Comparison of ENCODE assay signal across 8 cellular contexts in genomic region chr6:39088331-39088730, GRCh38. TPM values are rescaled to one million over a fixed set of nuclear protein-coding genes. Genes with fewer than 3 reads are reported as not detected.
DNase-seq lines count a peak whose midpoint lies in the region; ATAC-seq, FAIRE-seq and TF ChIP-seq lines count a peak whose summit lies in the region.

No MANE protein-coding gene starts in this region.

- FAIRE-seq in pancreas (lab: Jason Lieb, UNC): no peak

- H3K27ac ChIP-seq in Panc1 (ENCODE audit: low read length): no peak overlapping the region
- H3K27ac ChIP-seq in pancreas: no peak overlapping the region

- H3K27ac Mint-ChIP-seq in activated T-cell treated with anti-CD3 and anti-CD28 coated beads, Interleukin-2, amount 50 U/mL, for 72 hours: no peak overlapping the region

- H3K36me3 Mint-ChIP-seq in activated T-cell treated with anti-CD3 and anti-CD28 coated beads, Interleukin-2, amount 50 U/mL, for 72 hours (ENCODE audit: insufficient read depth in 2 of 2): no peaks in the 10 kb centered on the region
- H3K36me3 Mint-ChIP-seq in activated T-cell treated with anti-CD3 and anti-CD28 coated beads, Interleukin-2, amount 50 U/mL, for 4 hours (ENCODE audit: insufficient read depth): peaks cover 3% of the 10 kb centered on the region

- H3K4me1 ChIP-seq in Panc1 (ENCODE audit: control insufficient read depth, insufficient read depth, low read length) (no peaks in the 10 kb centered on the region), pancreas (peaks cover 0 to 3% (median 0%) of the 10 kb centered on the region in 3 donors)

- H3K9me3 Mint-ChIP-seq in activated T-cell treated with anti-CD3 and anti-CD28 coated beads, Interleukin-2, amount 50 U/mL, for 72 hours: no peaks in the 10 kb centered on the region
- no peaks in the 10 kb centered on the region for H3K9me3 Mint-ChIP-seq in activated T-cell treated with anti-CD3 and anti-CD28 coated beads, Interleukin-2, amount 50 U/mL, for 4 hours

- H3K27me3 ChIP-seq in Panc1 (ENCODE audit: control insufficient read depth, insufficient read depth, low read length) (peaks cover 41% of the 10 kb centered on the region), pancreas (no peaks in the 10 kb centered on the region)

- no peak overlapping the region for H3K4me3 Mint-ChIP-seq in activated T-cell treated with anti-CD3 and anti-CD28 coated beads, Interleukin-2, amount 50 U/mL, for 72 hours
- no peak overlapping the region for H3K4me3 Mint-ChIP-seq in activated T-cell treated with anti-CD3 and anti-CD28 coated beads, Interleukin-2, amount 50 U/mL, for 4 hours

- no peak for ATAC-seq in activated T-cell treated with anti-CD3 and anti-CD28 coated beads, Interleukin-2, amount 50 U/mL, for 72 hours (replicated peaks in 1 of 2)
- ATAC-seq in activated T-cell treated with anti-CD3 and anti-CD28 coated beads, Interleukin-2, amount 50 U/mL, for 4 hours: no peak
- peak; percentile 66; the same call in 1 of the 2 replicates for ATAC-seq in Panc1
- peak in 3 of 4 donors; percentile 71 to 82 (median 75) for ATAC-seq in pancreas
- no peak for ATAC-seq in esophagus mucosa

- peak; percentile 15 to 19 for DNase-seq in activated T-cell treated with anti-CD3 and anti-CD28 coated beads, Interleukin-2, amount 50 U/mL, for 72 hours
- DNase-seq in activated T-cell treated with anti-CD3 and anti-CD28 coated beads, Interleukin-2, amount 50 U/mL, for 4 hours: no peak
- DNase-seq in Panc1 (ENCODE audit: low read depth, low spot score) (no peak), fibroblast of villous mesenchyme (ENCODE audit: low read depth) (peak; percentile 54), pancreas (peak in 2 of 6 donors; percentile 29 to 35), cerebellar nuclear complex (lab: John Stamatoyannopoulos, UW) (no peak), NCI-H1105 (lab: John Stamatoyannopoulos, UW) (no peak)

- no peaks in the 10 kb centered on the region for H3K9me3 ChIP-seq in Panc1 (ENCODE audit: control insufficient read depth, insufficient read depth, low read depth, low read length)
- H3K9me3 ChIP-seq in pancreas: no peaks in the 10 kb centered on the region

- in situ Hi-C loops in Panc1 (cut with HindIII; ENCODE audit: low pct_unique_long_range_greater_than_20kb, low sequenced_read_pairs): no loop called here

- H3K36me3 ChIP-seq in Panc1 (ENCODE audit: control insufficient read depth, insufficient read depth, low read length) (no peaks in the 10 kb centered on the region), pancreas (no peaks in the 10 kb centered on the region)

- 43 to 51% methylated on average over 4 of the region's 4 CpGs for WGBS in pancreas, 2 donors

- intact Hi-C loops in Panc1 (cut with micrococcal nuclease; ENCODE audit: unreplicated experiment): no loop called here
- intact Hi-C loops in pancreas (cut with DNase I): no loop called here

- H3K27me3 Mint-ChIP-seq in activated T-cell treated with anti-CD3 and anti-CD28 coated beads, Interleukin-2, amount 50 U/mL, for 72 hours (ENCODE audit: low read depth): peaks cover 71% of the 10 kb centered on the region
- peaks cover 37% of the 10 kb centered on the region for H3K27me3 Mint-ChIP-seq in activated T-cell treated with anti-CD3 and anti-CD28 coated beads, Interleukin-2, amount 50 U/mL, for 4 hours (ENCODE audit: low read depth)

- TF ChIP-seq CTCF in Panc1 (IDR thresholded peaks at IDR 0.05): no peak
- peak; percentile 52 for TF ChIP-seq CTCF in fibroblast of villous mesenchyme (IDR thresholded peaks at IDR 0.05; ENCODE audit: insufficient read depth, low read depth, low read length)
- TF ChIP-seq CTCF in pancreas (IDR thresholded peaks at IDR 0.05): no peak

- BruUV-seq in Panc1 (replicated peaks; lab: Mats Ljungman, UMichigan): no TSS peak

- POLR2A ChIA-PET in Panc1 (lab: Charles Lee): no interaction called here

- H3K4me1 Mint-ChIP-seq in activated T-cell treated with anti-CD3 and anti-CD28 coated beads, Interleukin-2, amount 50 U/mL, for 72 hours (ENCODE audit: low read depth): peaks cover 35% of the 10 kb centered on the region
- peaks cover 5% of the 10 kb centered on the region for H3K4me1 Mint-ChIP-seq in activated T-cell treated with anti-CD3 and anti-CD28 coated beads, Interleukin-2, amount 50 U/mL, for 4 hours (ENCODE audit: low read depth)

- H3K4me3 ChIP-seq in Panc1 (ENCODE audit: low read depth in 2 of 2, low read length in 2 of 2): no peak overlapping the region
- H3K4me3 ChIP-seq in fibroblast of villous mesenchyme (ENCODE audit: low read depth, low read length): no peak overlapping the region
- no peak overlapping the region for H3K4me3 ChIP-seq in pancreas

- CTCF ChIA-PET in Panc1 (lab: Charles Lee): interaction anchor here (0.7 kb wide), 2 partner anchors 242 to 1254 kb away, joined by 4 to 11 read pairs; no protein-coding TSS in a partner anchor

RNA-seq across cellular contexts. Expression of gene SAYSD1, which starts 26.7 kb away (rescaled TPM):
- 10 to 100 TPM; 21.0 to 22.0 TPM for total RNA-seq in activated T-cell treated with anti-CD3 and anti-CD28 coated beads, Interleukin-2, amount 50 U/mL, for 72 hours
- 10 to 100 TPM; 13.6 to 15.4 (median 13.9) TPM for total RNA-seq in activated T-cell treated with anti-CD3 and anti-CD28 coated beads, Interleukin-2, amount 50 U/mL, for 4 hours
- total RNA-seq in Panc1 (2021; ENCODE audit: unreplicated experiment) (17.0 TPM), fibroblast of villous mesenchyme (14.2 and 17.7 TPM in 2 replicates), pancreas (10 to 100 TPM in 1 of 6 donors, 1 to 10 TPM in 5; 5.8 to 10.0 (median 7.5) TPM), esophagus mucosa (8.9 TPM)
- 8.5 TPM for polyA plus RNA-seq in Panc1 (2012; ENCODE audit: insufficient read length)
- 10 to 100 TPM in 1 of 2 donors, 1 to 10 TPM in 1; 10.0 to 12.4 TPM for polyA plus RNA-seq in pancreas

RNA-seq across cellular contexts. Expression of gene GLP1R, which starts 39.8 kb away (rescaled TPM):
- 1 to 10 TPM in 1 of 2 donors, under 1 TPM in 1; 0.77 to 2.1 TPM for total RNA-seq in activated T-cell treated with anti-CD3 and anti-CD28 coated beads, Interleukin-2, amount 50 U/mL, for 72 hours
- under 1 TPM; 0.05 to 0.16 (median 0.08) TPM for total RNA-seq in activated T-cell treated with anti-CD3 and anti-CD28 coated beads, Interleukin-2, amount 50 U/mL, for 4 hours
- total RNA-seq in Panc1 (2021; ENCODE audit: unreplicated experiment): not detected
- polyA plus RNA-seq in Panc1 (2012; ENCODE audit: insufficient read length): not detected
- total RNA-seq in fibroblast of villous mesenchyme: not detected in 2 replicates
- total RNA-seq in pancreas: 1 to 10 TPM; 4.3 to 9.7 (median 7.6) TPM
- 1 to 10 TPM; 3.4 TPM for polyA plus RNA-seq in pancreas
- 0.08 TPM for total RNA-seq in esophagus mucosa

Comparison
In these comparisons a context has a peak if more than half of its experiments do, and no peak if none do; other contexts are left out.
1. DNase-seq: peak in activated T-cell treated with anti-CD3 and anti-CD28 coated beads, Interleukin-2, amount 50 U/mL, for 72 hours (2 of 2) and fibroblast of villous mesenchyme (single experiment); none in activated T-cell treated with anti-CD3 and anti-CD28 coated beads, Interleukin-2, amount 50 U/mL, for 4 hours (single experiment), Panc1 (single experiment), cerebellar nuclear complex (0 of 2) and NCI-H1105 (single experiment).
2. ATAC-seq: peak in Panc1 (single experiment) and pancreas (3 of 4); none in activated T-cell treated with anti-CD3 and anti-CD28 coated beads, Interleukin-2, amount 50 U/mL, for 72 hours (0 of 2), activated T-cell treated with anti-CD3 and anti-CD28 coated beads, Interleukin-2, amount 50 U/mL, for 4 hours (0 of 2) and esophagus mucosa (single experiment).